Comparison of ENCODE assay signal across 16 cellular contexts in the genomic region with DNA sequence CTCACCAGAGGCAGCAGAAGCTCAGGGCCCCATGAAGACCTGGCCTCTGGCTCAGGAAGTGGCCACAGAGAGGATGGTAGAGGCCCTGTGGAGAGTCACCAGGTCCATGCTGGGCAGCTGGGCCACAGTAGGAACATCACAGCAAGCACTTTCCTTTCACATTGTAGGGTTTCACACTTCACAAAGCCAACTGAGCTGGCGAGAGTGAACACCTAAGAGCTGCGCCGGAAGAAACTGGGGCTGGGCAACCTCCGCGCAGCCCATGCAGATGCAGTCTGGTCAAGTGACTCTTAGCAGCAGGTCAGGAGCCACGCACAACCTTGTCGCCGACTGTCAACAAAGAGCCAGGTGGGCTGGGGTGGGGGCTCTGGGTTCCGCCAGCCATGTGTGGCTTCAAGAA. TPM values are rescaled to one million over a fixed set of nuclear protein-coding genes. Genes with fewer than 3 reads are reported as not detected.
"Had no signal": no experiment of that assay in that cellular context is flagged by ENCODE, and none has a peak within 500 bp of the region (broad histone marks: within the 10 kb centered on the region; RNA-seq: fewer than 3 reads in every experiment).

No MANE protein-coding gene starts in this region.

- H3K27me3 Mint-ChIP-seq: naive B cell had no signal

- H3K4me3 Mint-ChIP-seq: naive B cell had no signal

- H3K27ac ChIP-seq: ascending aorta, esophagus squamous epithelium, psoas muscle had no signal

- H3K9me3 ChIP-seq: ascending aorta, esophagus squamous epithelium, psoas muscle, spleen had no signal

- H3K9me3 Mint-ChIP-seq: naive B cell had no signal

- H3K27ac Mint-ChIP-seq: naive B cell had no signal

- ATAC-seq: left colon, psoas muscle, sciatic nerve had no signal

- DNase-seq: activated CD4-positive, alpha-beta T cell treated with anti-CD3 and anti-CD28 coated beads for 1 hour; esophagus squamous epithelium; foreskin fibroblast; glutamatergic neuron; left colon; naive B cell; occipital lobe; psoas muscle; stimulated activated CD4-positive, alpha-beta T cell treated with anti-CD3 and anti-CD28 coated beads, Interleukin-2, amount 100 ng/mL, for 24 hours; stimulated activated naive CD4-positive, alpha-beta T cell treated with Interleukin-2 at 50 U/mL for 16 hours; T1000; trophoblast cell had no signal

- H3K27me3 ChIP-seq: ascending aorta, esophagus squamous epithelium, spleen had no signal

- H3K36me3 Mint-ChIP-seq: naive B cell had no signal

RNA-seq across cellular contexts. Expression of a gene that starts 44.3 kb away (rescaled TPM):
- total RNA-seq: activated CD8-positive, alpha-beta memory T cell treated with anti-CD3 and anti-CD28 coated beads for 36 hours; ascending aorta; left colon; occipital lobe; sciatic nerve had no signal
